In genomic region chr1:56835657-56836056, GRCh38 we compare ENCODE assay signal across 37 cellular contexts. TPM values are rescaled to one million over a fixed set of nuclear protein-coding genes. Genes with fewer than 3 reads are reported as not detected.
"Had no signal": no experiment of that assay in that cellular context is flagged by ENCODE, and none has a peak within 500 bp of the region (broad histone marks: within the 10 kb centered on the region; RNA-seq: fewer than 3 reads in every experiment).

No MANE protein-coding gene starts in this region.

- ATAC-seq: activated CD8-positive, alpha-beta T cell treated with anti-CD3 and anti-CD28 coated beads for 36 hours; activated naive CD4-positive, alpha-beta T cell treated with anti-CD3 and anti-CD28 coated beads, Interleukin-2, amount 50 U/mL, for 72 hours; activated T-cell treated with anti-CD3 and anti-CD28 coated beads, Interleukin-2, amount 50 U/mL, for 4 hours; activated T-cell treated with anti-CD3 and anti-CD28 coated beads, Interleukin-2, amount 50 U/mL, for 72 hours; activated T-helper 17 cell treated with anti-CD3 and anti-CD28 coated beads, Interleukin-2, amount 50 U/mL, for 72 hours; body of pancreas had no signal

- H3K27me3 ChIP-seq: brain microvascular endothelial cell had no signal

- H3K4me3 ChIP-seq: adrenal gland, body of pancreas, breast epithelium had no signal

- H3K27ac ChIP-seq: adrenal gland, body of pancreas, brain microvascular endothelial cell, breast epithelium, VCaP had no signal

- H3K9me3 ChIP-seq: adrenal gland, body of pancreas had no signal

- DNase-seq: activated B cell treated with CpG ODN at 0.5 μM for 24 hours; activated CD4-positive, alpha-beta memory T cell treated with anti-CD3 and anti-CD28 coated beads for 36 hours; activated CD4-positive, alpha-beta T cell treated with anti-CD3 and anti-CD28 coated beads for 4 hours; activated CD4-positive, alpha-beta T cell treated with anti-CD3 and anti-CD28 coated beads, Interleukin-2, amount 10 ng/mL, durations not matched to agents 24 days and 14 days; activated CD4-positive, alpha-beta T cell treated with anti-CD3 and anti-CD28 coated beads, Interleukin-2, amount 50 U/mL, for 1 hour; activated CD4-positive, alpha-beta T cell treated with anti-CD3 and anti-CD28 coated beads, Interleukin-2, amount 50 U/mL, for 4 hours; activated CD4-positive, CD25-positive, alpha-beta regulatory T cell treated with anti-CD3 and anti-CD28 coated beads, Interleukin-2, amount 50 U/mL, for 72 hours; activated CD8-positive, alpha-beta memory T cell treated with anti-CD3 and anti-CD28 coated beads, Interleukin-2, amount 50 U/mL, for 4 hours; activated CD8-positive, alpha-beta T cell treated with anti-CD3 and anti-CD28 coated beads for 36 hours; activated effector memory CD4-positive, alpha-beta T cell treated with anti-CD3 and anti-CD28 coated beads, Interleukin-2, amount 50 U/mL, for 16 hours; activated gamma-delta T cell treated with Interleukin-2 at 50 U/mL for 16 hours; activated naive CD4-positive, alpha-beta T cell; activated naive CD4-positive, alpha-beta T cell treated with anti-CD3 and anti-CD28 coated beads for 36 hours; activated naive CD4-positive, alpha-beta T cell treated with anti-CD3 and anti-CD28 coated beads, Interleukin-2, amount 50 U/mL, for 16 hours; activated naive CD8-positive, alpha-beta T cell treated with anti-CD3 and anti-CD28 coated beads for 36 hours; activated T-cell treated with anti-CD3 and anti-CD28 coated beads for 4 hours; activated T-cell treated with anti-CD3 and anti-CD28 coated beads, Interleukin-2, amount 50 U/mL, for 1 hour; activated T-cell treated with anti-CD3 and anti-CD28 coated beads, Interleukin-2, amount 50 U/mL, for 4 hours; activated T-cell treated with anti-CD3 and anti-CD28 coated beads, Interleukin-2, amount 50 U/mL, for 72 hours; adrenal gland; amniotic stem cell; aorta; body of pancreas; brain microvascular endothelial cell; central memory CD4-positive, alpha-beta T cell; T-helper 1 cell; T-helper 2 cell; T-helper 9 cell had no signal

- H3K4me1 ChIP-seq: body of pancreas, breast epithelium had no signal

- H3K36me3 ChIP-seq: adrenal gland, brain microvascular endothelial cell, breast epithelium had no signal

RNA-seq across cellular contexts. Expression of gene FYB2, which starts 16.5 kb away (rescaled TPM):
- total RNA-seq: activated B cell treated with CpG ODN at 0.5 μM for 24 hours; activated CD4-positive, alpha-beta memory T cell treated with anti-CD3 and anti-CD28 coated beads for 36 hours; activated CD4-positive, alpha-beta T cell treated with anti-CD3 and anti-CD28 coated beads, Interleukin-2, amount 10 ng/mL, durations not matched to agents 24 days and 14 days; activated CD8-positive, alpha-beta memory T cell treated with anti-CD3 and anti-CD28 coated beads for 36 hours; activated CD8-positive, alpha-beta T cell treated with anti-CD3 and anti-CD28 coated beads for 36 hours; activated naive CD4-positive, alpha-beta T cell treated with anti-CD3 and anti-CD28 coated beads for 36 hours; activated naive CD4-positive, alpha-beta T cell treated with anti-CD3 and anti-CD28 coated beads, Interleukin-2, amount 50 U/mL, for 72 hours; activated naive CD8-positive, alpha-beta T cell treated with anti-CD3 and anti-CD28 coated beads for 36 hours; activated T-cell treated with anti-CD3 and anti-CD28 coated beads, Interleukin-2, amount 50 U/mL, for 4 hours; activated T-cell treated with anti-CD3 and anti-CD28 coated beads, Interleukin-2, amount 50 U/mL, for 72 hours; activated T-helper 1 cell treated with anti-CD3 and anti-CD28 coated beads, Interleukin-12 subunit alpha, Interleukin-12 subunit beta, Interleukin-2, Interleukin-4 antibody, amounts not matched to agents 30 ng/mL and 10 ng/mL and 1 ng/mL, durations not matched to agents 14 hours and 24 hours and 36 hours; activated T-helper 17 cell treated with anti-CD3 and anti-CD28 coated beads, Interleukin-2, amount 50 U/mL, for 72 hours; adrenal gland; aorta had no signal
- polyA plus RNA-seq: adrenal gland had no signal

RNA-seq across cellular contexts. Expression of gene C8A, which starts 18.9 kb away (rescaled TPM):
- total RNA-seq: activated B cell treated with CpG ODN at 0.5 μM for 24 hours; activated CD4-positive, alpha-beta memory T cell treated with anti-CD3 and anti-CD28 coated beads for 36 hours; activated CD4-positive, alpha-beta T cell treated with anti-CD3 and anti-CD28 coated beads, Interleukin-2, amount 10 ng/mL, durations not matched to agents 24 days and 14 days; activated CD8-positive, alpha-beta memory T cell treated with anti-CD3 and anti-CD28 coated beads for 36 hours; activated CD8-positive, alpha-beta T cell treated with anti-CD3 and anti-CD28 coated beads for 36 hours; activated naive CD4-positive, alpha-beta T cell treated with anti-CD3 and anti-CD28 coated beads for 36 hours; activated naive CD4-positive, alpha-beta T cell treated with anti-CD3 and anti-CD28 coated beads, Interleukin-2, amount 50 U/mL, for 72 hours; activated naive CD8-positive, alpha-beta T cell treated with anti-CD3 and anti-CD28 coated beads for 36 hours; activated T-cell treated with anti-CD3 and anti-CD28 coated beads, Interleukin-2, amount 50 U/mL, for 4 hours; activated T-cell treated with anti-CD3 and anti-CD28 coated beads, Interleukin-2, amount 50 U/mL, for 72 hours; activated T-helper 1 cell treated with anti-CD3 and anti-CD28 coated beads, Interleukin-12 subunit alpha, Interleukin-12 subunit beta, Interleukin-2, Interleukin-4 antibody, amounts not matched to agents 30 ng/mL and 10 ng/mL and 1 ng/mL, durations not matched to agents 14 hours and 24 hours and 36 hours; activated T-helper 17 cell treated with anti-CD3 and anti-CD28 coated beads, Interleukin-2, amount 50 U/mL, for 72 hours; aorta; astrocyte; body of pancreas; breast epithelium; cardiac septum; cerebellum had no signal
- polyA plus RNA-seq: aorta had no signal
